In genomic region chr3:15288331-15288726, GRCh38 we compare ENCODE assay signal across 19 cellular contexts. TPM values are rescaled to one million over a fixed set of nuclear protein-coding genes. Genes with fewer than 3 reads are reported as not detected.
DNase-seq lines count a peak whose midpoint lies in the region; ATAC-seq and TF ChIP-seq lines count a peak whose summit lies in the region.
"Had no signal": no experiment of that assay in that cellular context is flagged by ENCODE, and none has a peak within 500 bp of the region (broad histone marks: within the 10 kb centered on the region; RNA-seq: fewer than 3 reads in every experiment).

No MANE protein-coding gene starts in this region.

- no peak overlapping the region for H3K14ac ChIP-seq in trophoblast cell (ENCODE audit: low read length)

- no peaks in the 10 kb centered on the region for H3K27me3 Mint-ChIP-seq in endothelial cell (ENCODE audit: unreplicated experiment)

- no peak for DNase-seq in right atrium auricular region (ENCODE audit: low spot score)
- DNase-seq in heart right ventricle: no peak
- DNase-seq in endothelial cell (ENCODE audit: low spot score): no peak
- no peak for DNase-seq in trophoblast cell
- DNase-seq in vagina (ENCODE audit: extremely low spot score in 2 of 2): no peak
- no peak for DNase-seq in stimulated activated CD4-positive, alpha-beta T cell treated with anti-CD3 and anti-CD28 coated beads, Interleukin-4, amount 100 ng/mL, for 4 hours
- no peak for DNase-seq in NCI-H1092 treated with DMSO at 0.1 percent for 48 hours (lab: John Stamatoyannopoulos, UW)
- DNase-seq: activated CD4-positive, alpha-beta T cell treated with anti-CD3 and anti-CD28 coated beads, Interleukin-2, amount 50 U/mL, for 48 hours; Caco-2; KBM-7; NCI-H1092; NCI-H748 treated with DMSO at 0.1 percent for 48 hours; stimulated activated CD4-positive, alpha-beta T cell treated with anti-CD3 and anti-CD28 coated beads, Interleukin-4, amount 100 ng/mL, for 1 hour; stimulated activated CD8-positive, alpha-beta memory T cell treated with anti-CD3 and anti-CD28 coated beads, Interleukin-4, amount 100 ng/mL, for 48 hours had no signal

- peaks cover 8% of the 10 kb centered on the region for H3K79me2 ChIP-seq in trophoblast cell (ENCODE audit: control insufficient read depth, insufficient read depth, low read length, poor library complexity)

- H3K36me3 Mint-ChIP-seq in endothelial cell (ENCODE audit: low read depth, unreplicated experiment): peaks cover 29% of the 10 kb centered on the region
- H3K36me3 Mint-ChIP-seq: neural progenitor cell had no signal

- H3K9me3 ChIP-seq in right atrium auricular region: no peaks in the 10 kb centered on the region
- no peaks in the 10 kb centered on the region for H3K9me3 ChIP-seq in heart right ventricle
- no peaks in the 10 kb centered on the region for H3K9me3 ChIP-seq in trophoblast cell (ENCODE audit: insufficient read depth, low read depth, low read length)
- no peaks in the 10 kb centered on the region for H3K9me3 ChIP-seq in vagina
- H3K9me3 ChIP-seq: Caco-2 had no signal

- peak overlapping the region; percentile 61 to 66 for H3K27ac ChIP-seq in right atrium auricular region
- H3K27ac ChIP-seq in heart right ventricle: peak overlapping the region in 5 of 10 donors; percentile 37 to 96 (median 54)
- H3K27ac ChIP-seq in trophoblast cell (ENCODE audit: low read depth, low read length): peak overlapping the region; percentile 37
- peak overlapping the region; percentile 83 for H3K27ac ChIP-seq in vagina
- H3K27ac ChIP-seq: HL-60, neural progenitor cell had no signal

- H3K4me1 ChIP-seq in right atrium auricular region (peaks cover 0 to 45% of the 10 kb centered on the region in 2 donors), heart right ventricle (peaks cover 13 to 82% (median 45%) of the 10 kb centered on the region in 9 donors), trophoblast cell (ENCODE audit: control insufficient read depth in 1 of 2, insufficient read depth in 2 of 2, low read length in 2 of 2) (peaks cover 7 to 16% of the 10 kb centered on the region in 2 experiments), vagina (peaks cover 87% of the 10 kb centered on the region)

- H2AK5ac ChIP-seq in trophoblast cell (ENCODE audit: low read length): no peak overlapping the region

- H2BK5ac ChIP-seq in trophoblast cell (ENCODE audit: low read depth, low read length, poor library complexity): no peak overlapping the region

- TF ChIP-seq CTCF in right atrium auricular region (IDR thresholded peaks at IDR 0.05): no peak
- TF ChIP-seq CTCF in heart right ventricle (IDR thresholded peaks at IDR 0.05): no peak
- TF ChIP-seq CTCF in endothelial cell (IDR thresholded peaks at IDR 0.05; ENCODE audit: unreplicated experiment): no peak
- no peak for TF ChIP-seq CTCF in vagina (IDR thresholded peaks at IDR 0.05)

- H3K4ac ChIP-seq in trophoblast cell (ENCODE audit: low read depth, low read length): no peak overlapping the region

- ATAC-seq in heart right ventricle: no peak
- ATAC-seq in GM19395 (IDR thresholded peaks at IDR 0.05; ENCODE audit: unreplicated experiment): no peak
- ATAC-seq: GM23338, Panc1 had no signal

- TF ChIP-seq POLR2A in vagina (IDR thresholded peaks at IDR 0.05): no peak

- H3K23ac ChIP-seq in trophoblast cell (ENCODE audit: low read length): no peak overlapping the region

- H2BK12ac ChIP-seq in trophoblast cell (ENCODE audit: low read length): no peak overlapping the region

- H4K8ac ChIP-seq in trophoblast cell (ENCODE audit: low read depth, low read length): no peak overlapping the region

- H3K18ac ChIP-seq in trophoblast cell (ENCODE audit: low read length): no peak overlapping the region

- H3K9me3 Mint-ChIP-seq in endothelial cell (ENCODE audit: unreplicated experiment): no peaks in the 10 kb centered on the region
- H3K9me3 Mint-ChIP-seq: GM23338, neural progenitor cell had no signal

- H4K91ac ChIP-seq in trophoblast cell (ENCODE audit: low read depth, low read length): peak overlapping the region; percentile 4

- H2AFZ ChIP-seq in trophoblast cell (ENCODE audit: insufficient read depth, low read length, poor library complexity): no peak overlapping the region
- H2AFZ ChIP-seq: GM23338, neural progenitor cell had no signal

- peak overlapping the region; percentile 13 for H3K27ac Mint-ChIP-seq in endothelial cell (ENCODE audit: unreplicated experiment)
- H3K27ac Mint-ChIP-seq: GM23338, neural progenitor cell had no signal

- H3K27me3 ChIP-seq in right atrium auricular region (no peaks in the 10 kb centered on the region), heart right ventricle (no peaks in the 10 kb centered on the region), trophoblast cell (ENCODE audit: insufficient read depth, low read length) (no peaks in the 10 kb centered on the region), vagina (no peaks in the 10 kb centered on the region)
- H3K27me3 ChIP-seq: neural progenitor cell had no signal

- no peak overlapping the region for H2BK120ac ChIP-seq in trophoblast cell (ENCODE audit: insufficient read depth, low read length, poor library complexity)

- H3K4me3 ChIP-seq in right atrium auricular region: no peak overlapping the region
- no peak overlapping the region for H3K4me3 ChIP-seq in heart right ventricle
- no peak overlapping the region for H3K4me3 ChIP-seq in trophoblast cell (ENCODE audit: low read depth, low read length)
- H3K4me3 ChIP-seq in vagina: no peak overlapping the region
- H3K4me3 ChIP-seq: GM23338, neural progenitor cell had no signal

- H3K4me2 ChIP-seq in trophoblast cell (ENCODE audit: low read length): no peak overlapping the region
- H3K4me2 ChIP-seq: GM23338, neural progenitor cell had no signal

- H3K4me3 Mint-ChIP-seq in endothelial cell (ENCODE audit: unreplicated experiment): no peak overlapping the region
- H3K4me3 Mint-ChIP-seq: GM23338, neural progenitor cell had no signal

- peaks cover 35% of the 10 kb centered on the region for H3K4me1 Mint-ChIP-seq in endothelial cell (ENCODE audit: unreplicated experiment)

- H4K12ac ChIP-seq in trophoblast cell (ENCODE audit: low read depth, low read length): no peak overlapping the region

- H3K36me3 ChIP-seq in right atrium auricular region: no peaks in the 10 kb centered on the region
- peaks cover 0 to 25% (median 0%) of the 10 kb centered on the region in 9 donors for H3K36me3 ChIP-seq in heart right ventricle
- H3K36me3 ChIP-seq in trophoblast cell (ENCODE audit: control insufficient read depth in 1 of 2, insufficient read depth in 2 of 2, low read length in 2 of 2): peaks cover 17 to 27% of the 10 kb centered on the region in 2 experiments
- H3K36me3 ChIP-seq in vagina: no peaks in the 10 kb centered on the region
- H3K36me3 ChIP-seq: neural progenitor cell had no signal

- 93 to 96% methylated on average over 9 of the region's 9 CpGs for WGBS in heart right ventricle, 2 donors
- WGBS in trophoblast cell (ENCODE audit: extremely low coverage, insufficient coverage, insufficient read length): no CpG with 5 or more reads among the region's 9 CpGs

- intact Hi-C loops in heart right ventricle (cut with DNase I): loop anchor here in 2 of 10 donors (5.0 kb wide), 1 partner anchor 44 kb away; the partner anchor contains the start of gene SH3BP5 (in 2 of the 2)
- intact Hi-C loops in vagina (cut with DNase I): no loop called here

- no peak overlapping the region for H3K9ac ChIP-seq in trophoblast cell (ENCODE audit: low read length)
- H3K9ac ChIP-seq: neural progenitor cell had no signal

- peaks cover 10% of the 10 kb centered on the region for H3K79me1 ChIP-seq in trophoblast cell (ENCODE audit: low read length)

RNA-seq across cellular contexts. Expression of gene SH3BP5, which starts 44.1 kb away (rescaled TPM):
- total RNA-seq in right atrium auricular region (10 to 100 TPM; 14.4 to 18.4 TPM), heart right ventricle (10 to 100 TPM in 4 of 10 donors, 1 to 10 TPM in 6; 6.7 to 22.4 (median 9.4) TPM), endothelial cell (ENCODE audit: unreplicated experiment) (41.1 TPM), vagina (78.6 TPM)
- polyA plus RNA-seq in heart right ventricle: 10 to 100 TPM in 1 of 2 donors, 1 to 10 TPM in 1; 9.9 to 11.4 TPM
- 163 and 169 TPM in 2 replicates for polyA plus RNA-seq in trophoblast cell (2013)
